In genomic region chr22:37749831-37750595, GRCh38 we compare ENCODE assay signal across 11 cellular contexts. TPM values are rescaled to one million over a fixed set of nuclear protein-coding genes. Genes with fewer than 3 reads are reported as not detected.
DNase-seq lines count a peak whose midpoint lies in the region; ATAC-seq, FAIRE-seq and TF ChIP-seq lines count a peak whose summit lies in the region.
"Had no signal": no experiment of that assay in that cellular context is flagged by ENCODE, and none has a peak within 500 bp of the region (broad histone marks: within the 10 kb centered on the region; RNA-seq: fewer than 3 reads in every experiment).

No MANE protein-coding gene starts in this region.

- peaks cover 21% of the 10 kb centered on the region for H3K4me1 Mint-ChIP-seq in activated T-cell treated with anti-CD3 and anti-CD28 coated beads, Interleukin-2, amount 50 U/mL, for 4 hours (ENCODE audit: low read depth)

- no peaks in the 10 kb centered on the region for H3K27me3 Mint-ChIP-seq in activated T-cell treated with anti-CD3 and anti-CD28 coated beads, Interleukin-2, amount 50 U/mL, for 4 hours (ENCODE audit: low read depth)
- H3K27me3 Mint-ChIP-seq: activated T-cell treated with anti-CD3 and anti-CD28 coated beads, Interleukin-2, amount 50 U/mL, for 24 hours had no signal

- TF ChIP-seq RAD21 in A549 (conservative IDR thresholded peaks at IDR 0.05 in 1 of 2, IDR thresholded peaks at IDR 0.05 in 1 of 2): no peak

- ATAC-seq in A549 (no peak), HG02642 (IDR thresholded peaks at IDR 0.05; ENCODE audit: poor library complexity, unreplicated experiment) (no peak)
- no peak for ATAC-seq in activated T-cell treated with anti-CD3 and anti-CD28 coated beads, Interleukin-2, amount 50 U/mL, for 4 hours

- H3K9ac ChIP-seq in fibroblast of lung (ENCODE audit: insufficient read depth, low read length): peak overlapping the region; percentile 9

- H3K9me3 Mint-ChIP-seq in activated T-cell treated with anti-CD3 and anti-CD28 coated beads, Interleukin-2, amount 50 U/mL, for 4 hours: no peaks in the 10 kb centered on the region
- H3K9me3 Mint-ChIP-seq: activated T-cell treated with anti-CD3 and anti-CD28 coated beads, Interleukin-2, amount 50 U/mL, for 24 hours had no signal

- WGBS in A549 (ENCODE audit: missing lambda C conversion rate): 70% methylated on average over 10 of the region's 16 CpGs

- H2AFZ ChIP-seq in fibroblast of lung (ENCODE audit: low read length): no peak overlapping the region

- peaks cover 4% of the 10 kb centered on the region for H3K36me3 ChIP-seq in fibroblast of lung (ENCODE audit: control insufficient read depth, insufficient read depth, low read length)

- no peak for TF ChIP-seq EP300 in A549 (IDR thresholded peaks at IDR 0.05)

- H3K27ac ChIP-seq in A549: peak overlapping the region; percentile 98 to 100
- peak overlapping the region; percentile 95 for H3K27ac ChIP-seq in RWPE1
- H3K27ac ChIP-seq in fibroblast of lung (ENCODE audit: insufficient read depth, low read length): peak overlapping the region; percentile 82

- peaks cover 66% of the 10 kb centered on the region for H3K79me2 ChIP-seq in fibroblast of lung (ENCODE audit: control insufficient read depth, insufficient read depth, low read length)

- H3K4me3 Mint-ChIP-seq in activated T-cell treated with anti-CD3 and anti-CD28 coated beads, Interleukin-2, amount 50 U/mL, for 4 hours: no peak overlapping the region
- H3K4me3 Mint-ChIP-seq: activated T-cell treated with anti-CD3 and anti-CD28 coated beads, Interleukin-2, amount 50 U/mL, for 24 hours had no signal

- FAIRE-seq in A549 (lab: Jason Lieb, UNC): no peak
- no peak for FAIRE-seq in frontal cortex (lab: Jason Lieb, UNC)

- no peak for DNase-seq in A549 (ENCODE audit: low read depth in 1 of 2, low spot score in 1 of 2)
- peak; percentile 58 for DNase-seq in RWPE1 (ENCODE audit: low spot score)
- peak; percentile 67 to 75 for DNase-seq in fibroblast of lung (ENCODE audit: low read depth in 2 of 2)
- peak; percentile 20 for DNase-seq in myocyte (ENCODE audit: low read depth)
- no peak for DNase-seq in stimulated activated CD4-positive, alpha-beta T cell treated with anti-CD3 and anti-CD28 coated beads, Interleukin-4, amount 100 ng/mL, for 4 hours
- no peak for DNase-seq in activated T-cell treated with anti-CD3 and anti-CD28 coated beads, Interleukin-2, amount 50 U/mL, for 4 hours
- no peak for DNase-seq in frontal cortex (ENCODE audit: low spot score in 2 of 2)
- DNase-seq: activated T-cell treated with anti-CD3 and anti-CD28 coated beads, Interleukin-2, amount 50 U/mL, for 24 hours; NCI-H2227 treated with DMSO at 0.1 percent for 48 hours; T-helper 2 cell had no signal

- no peaks in the 10 kb centered on the region for H4K20me1 ChIP-seq in fibroblast of lung (ENCODE audit: control insufficient read depth, extremely low read depth, insufficient read depth, low read length)

- H3K4me2 ChIP-seq in A549: peak overlapping the region; percentile 78
- H3K4me2 ChIP-seq in fibroblast of lung (ENCODE audit: extremely low read depth, insufficient read depth, low read length): peak overlapping the region; percentile 65

- H3K4me1 ChIP-seq in A549 (peaks cover 71% of the 10 kb centered on the region), fibroblast of lung (ENCODE audit: control insufficient read depth, extremely low read depth, insufficient read depth, low read length) (peaks cover 52% of the 10 kb centered on the region)

- TF ChIP-seq CTCF in A549 (IDR thresholded peaks at IDR 0.05) (no peak), RWPE1 (conservative IDR thresholded peaks at IDR 0.05; ENCODE audit: low read depth) (no peak), fibroblast of lung (conservative IDR thresholded peaks at IDR 0.05 in 1 of 2, IDR thresholded peaks at IDR 0.05 in 1 of 2; ENCODE audit: low read depth in 1 of 2, low read length in 2 of 2) (no peak)

- POLR2A ChIA-PET in A549 (lab: Yijun Ruan, JAX) (interaction anchor here (0.6 kb wide), 1 partner anchor 13 kb away, joined by 3 read pairs; no protein-coding TSS in a partner anchor), RWPE1 (lab: Yijun Ruan, JAX; ENCODE audit: low non-redundant PET) (interaction anchor here (0.6 to 1.0 kb wide), 3 partner anchors 31 to 878 kb away, joined by 3 to 6 read pairs (median 5); no protein-coding TSS in a partner anchor)

- H3K4me3 ChIP-seq in A549 (no peak overlapping the region), fibroblast of lung (replicated peaks in 1 of 4; ENCODE audit: control extremely low read depth in 1 of 4, insufficient read depth in 1 of 4, low read depth in 3 of 4, low read length in 4 of 4) (peak overlapping the region in 1 of 4 experiments; percentile 34)

- CTCF ChIA-PET in A549 (lab: Yijun Ruan, JAX) (interaction anchor here (0.6 to 1.8 kb wide), 5 partner anchors 13 to 114 kb away, joined by 3 to 7 read pairs (median 4); a partner anchor contains a TSS), RWPE1 (lab: Yijun Ruan, JAX) (interaction anchor here (0.7 kb wide), 1 partner anchor 32 kb away, joined by 3 read pairs; no protein-coding TSS in a partner anchor)

- no peaks in the 10 kb centered on the region for H3K27me3 ChIP-seq in fibroblast of lung (ENCODE audit: control insufficient read depth, insufficient read depth, low read length)

- no peaks in the 10 kb centered on the region for H3K9me3 ChIP-seq in A549
- H3K9me3 ChIP-seq in fibroblast of lung (ENCODE audit: control insufficient read depth, insufficient read depth, low read depth, low read length): no peaks in the 10 kb centered on the region

- TF ChIP-seq POLR2A in A549 (IDR thresholded peaks at IDR 0.05; ENCODE audit: low read length): no peak

- H3K36me3 Mint-ChIP-seq in activated T-cell treated with anti-CD3 and anti-CD28 coated beads, Interleukin-2, amount 50 U/mL, for 4 hours (ENCODE audit: insufficient read depth): no peaks in the 10 kb centered on the region

TF ChIP-seq in A549, 52 proteins besides CTCF, POLR2A, EP300 and RAD21:
- TF ChIP-seq POLR2AphosphoS2 (conservative IDR thresholded peaks at IDR 0.05; ENCODE audit: low read length): no peak
- TF ChIP-seq, protein P1, sequence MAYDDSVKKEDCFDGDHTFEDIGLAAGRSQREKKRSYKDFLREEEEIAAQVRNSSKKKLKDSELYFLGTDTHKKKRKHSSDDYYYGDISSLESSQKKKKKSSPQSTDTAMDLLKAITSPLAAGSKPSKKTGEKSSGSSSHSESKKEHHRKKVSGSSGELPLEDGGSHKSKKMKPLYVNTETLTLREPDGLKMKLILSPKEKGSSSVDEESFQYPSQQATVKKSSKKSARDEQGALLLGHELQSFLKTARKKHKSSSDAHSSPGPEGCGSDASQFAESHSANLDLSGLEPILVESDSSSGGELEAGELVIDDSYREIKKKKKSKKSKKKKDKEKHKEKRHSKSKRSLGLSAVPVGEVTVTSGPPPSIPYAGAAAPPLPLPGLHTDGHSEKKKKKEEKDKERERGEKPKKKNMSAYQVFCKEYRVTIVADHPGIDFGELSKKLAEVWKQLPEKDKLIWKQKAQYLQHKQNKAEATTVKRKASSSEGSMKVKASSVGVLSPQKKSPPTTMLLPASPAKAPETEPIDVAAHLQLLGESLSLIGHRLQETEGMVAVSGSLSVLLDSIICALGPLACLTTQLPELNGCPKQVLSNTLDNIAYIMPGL (CRISPR knock-in tag; IDR thresholded peaks at IDR 0.05; ENCODE audit: borderline replicate concordance): no peak

RNA-seq across cellular contexts. Expression of gene TRIOBP, which starts 53.2 kb away (rescaled TPM):
- polyA plus RNA-seq in A549 (2011; rRNA removed): 15.7 and 32.6 TPM in 2 replicates
- 28.2 and 37.4 TPM in 2 replicates for polyA plus RNA-seq in A549 (2012; cell fraction: cytosol; rRNA removed)
- 37.0 and 39.3 TPM in 2 replicates for polyA plus RNA-seq in A549 (2012; cell fraction: nucleus; rRNA removed)
- polyA plus RNA-seq in A549 (2017; fragmentation: RNase III; extraction: RNeasy Plus Mini Kit Qiagen cat#74134 plus additional on column Dnase treatment): 25.5 to 29.5 TPM (median 26.0 TPM) in 3 replicates
- polyA minus RNA-seq in A549 (2011; rRNA and poly(A)+ RNA removed): 44.4 and 50.0 TPM in 2 replicates
- total RNA-seq in fibroblast of lung: 105 and 131 TPM in 2 replicates
- 32.9 and 35.4 TPM in 2 replicates for polyA plus RNA-seq in fibroblast of lung
- polyA plus RNA-seq in fibroblast of lung (2012): 104 and 109 TPM in 2 replicates
- 188 and 198 TPM in 2 replicates for polyA minus RNA-seq in fibroblast of lung (ENCODE audit: low replicate concordance)
- total RNA-seq in myocyte: 26.6 and 33.0 TPM in 2 replicates
- polyA plus RNA-seq in myocyte (2012): 69.5 TPM
- 10 to 100 TPM; 14.9 to 19.0 (median 17.2) TPM for total RNA-seq in activated T-cell treated with anti-CD3 and anti-CD28 coated beads, Interleukin-2, amount 50 U/mL, for 4 hours
- 10.6 TPM for total RNA-seq in frontal cortex

RNA-seq across cellular contexts. Expression of gene GCAT, which starts 57.7 kb away (rescaled TPM):
- 1.2 and 1.3 TPM in 2 replicates for polyA plus RNA-seq in A549 (2011; rRNA removed)
- polyA plus RNA-seq in A549 (2012; cell fraction: cytosol; rRNA removed): 3.2 and 4.8 TPM in 2 replicates
- polyA plus RNA-seq in A549 (2012; cell fraction: nucleus; rRNA removed): 5.1 and 6.7 TPM in 2 replicates
- 2.1 to 3.1 TPM (median 2.6 TPM) in 3 replicates for polyA plus RNA-seq in A549 (2017; fragmentation: RNase III; extraction: RNeasy Plus Mini Kit Qiagen cat#74134 plus additional on column Dnase treatment)
- polyA minus RNA-seq in A549 (2011; rRNA and poly(A)+ RNA removed): 2.2 and 3.6 TPM in 2 replicates
- 7.7 and 11.9 TPM in 2 replicates for total RNA-seq in fibroblast of lung
- polyA plus RNA-seq in fibroblast of lung: 6.6 and 11.0 TPM in 2 replicates
- 14.0 and 25.6 TPM in 2 replicates for polyA plus RNA-seq in fibroblast of lung (2012)
- 14.6 and 20.8 TPM in 2 replicates for polyA minus RNA-seq in fibroblast of lung (ENCODE audit: low replicate concordance)
- total RNA-seq in myocyte: 55.5 and 65.0 TPM in 2 replicates
- polyA plus RNA-seq in myocyte (2012): 18.0 TPM
- 10 to 100 TPM in 1 of 3 donors, 1 to 10 TPM in 2; 6.5 to 12.3 (median 8.6) TPM for total RNA-seq in activated T-cell treated with anti-CD3 and anti-CD28 coated beads, Interleukin-2, amount 50 U/mL, for 4 hours
- 8.6 TPM for total RNA-seq in frontal cortex

Comparison
In these comparisons a context has a peak if more than half of its experiments do, and no peak if none do; other contexts are left out.
1. DNase-seq: peak in RWPE1 (single experiment), fibroblast of lung (2 of 2) and myocyte (single experiment); none in A549 (0 of 2), stimulated activated CD4-positive, alpha-beta T cell treated with anti-CD3 and anti-CD28 coated beads, Interleukin-4, amount 100 ng/mL, for 4 hours (0 of 2), activated T-cell treated with anti-CD3 and anti-CD28 coated beads, Interleukin-2, amount 50 U/mL, for 4 hours (single experiment) and frontal cortex (0 of 2).
2. Peak in every context shown above with its lines, with median percentiles within 50 percentile points of each other: H3K27ac ChIP-seq.